Comparison of ENCODE assay signal across 28 cellular contexts in the genomic region with DNA sequence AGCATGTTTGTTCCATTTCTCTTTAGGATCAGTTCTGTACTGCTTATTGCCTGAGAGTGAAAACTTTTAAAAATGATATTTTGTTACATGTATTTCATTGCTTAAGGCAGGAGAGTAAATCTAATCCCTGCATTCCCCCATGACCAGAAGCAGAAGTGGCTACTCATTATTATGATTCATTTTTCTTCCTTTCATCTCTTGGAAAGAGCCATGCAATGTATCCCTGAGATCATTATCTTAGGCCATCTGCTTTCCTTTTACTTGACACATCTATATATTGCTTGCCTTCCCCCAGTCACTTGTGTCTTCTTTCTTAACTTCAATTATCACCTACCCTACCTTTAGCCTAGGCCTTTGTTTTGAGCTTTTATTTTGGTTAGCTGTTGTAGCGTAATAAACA.
"Had no signal": no experiment of that assay in that cellular context is flagged by ENCODE, and none has a peak within 500 bp of the region (broad histone marks: within the 10 kb centered on the region; RNA-seq: fewer than 3 reads in every experiment).

No MANE protein-coding gene starts in this region.

- FAIRE-seq: endometrium, keratinocyte, small intestine had no signal

- H3K9me3 ChIP-seq: esophagus squamous epithelium, lower lobe of right lung, mucosa of descending colon, right lobe of liver, suprapubic skin had no signal

- H3K36me3 Mint-ChIP-seq: mesothelial cell of epicardium; naive B cell; natural killer cell treated with Interleukin-12 subunit alpha and Interleukin-12 subunit beta and Interleukin-15 and Interleukin-18, amount 100 ng/mL, for 72 hours; type B pancreatic cell had no signal

- DNase-seq: cortex of kidney; effector memory CD8-positive, alpha-beta T cell; erythroblast; esophagus squamous epithelium; foreskin melanocyte; glutamatergic neuron; heart right ventricle; left ventricle myocardium superior; lower lobe of right lung; mucosa of descending colon; naive B cell; right lobe of liver; small intestine; stimulated activated CD4-positive, alpha-beta T cell treated with anti-CD3 and anti-CD28 coated beads, Interleukin-12 subunit alpha, Interleukin-12 subunit beta, amount 100 ng/mL, for 4 hours; stimulated activated CD4-positive, alpha-beta T cell treated with anti-CD3 and anti-CD28 coated beads, Interleukin-1b, Interleukin-23, amount 100 ng/mL, for 48 hours; stimulated activated CD4-positive, alpha-beta T cell treated with anti-CD3 and anti-CD28 coated beads, Interleukin-4, amount 100 ng/mL, for 1 hour; stimulated activated CD8-positive, alpha-beta memory T cell treated with anti-CD3 and anti-CD28 coated beads, Interleukin-4, amount 100 ng/mL, for 48 hours; stimulated activated naive CD4-positive, alpha-beta T cell; stimulated activated naive CD8-positive, alpha-beta T cell treated with anti-CD3 and anti-CD28 coated beads, Interleukin-15, amount 100 ng/mL, for 72 hours had no signal

- H3K4me3 ChIP-seq: esophagus squamous epithelium, heart right ventricle, lower lobe of right lung, mucosa of descending colon, right lobe of liver, suprapubic skin had no signal

- H3K27ac ChIP-seq: esophagus squamous epithelium, heart right ventricle, lower lobe of right lung, parathyroid adenoma, right lobe of liver, suprapubic skin had no signal

- H3K79me2 ChIP-seq: parathyroid adenoma had no signal

- H2AFZ ChIP-seq: parathyroid adenoma had no signal

- H3K4me1 ChIP-seq: esophagus squamous epithelium, heart right ventricle, lower lobe of right lung, parathyroid adenoma, right lobe of liver, suprapubic skin had no signal

- ATAC-seq: effector memory CD8-positive, alpha-beta T cell; heart right ventricle; left ventricle myocardium superior; lower lobe of right lung; mucosa of descending colon; natural killer cell treated with Interleukin-12 subunit alpha and Interleukin-12 subunit beta and Interleukin-15 and Interleukin-18, amount 100 ng/mL, for 72 hours; right lobe of liver; stimulated activated naive CD8-positive, alpha-beta T cell treated with anti-CD3 and anti-CD28 coated beads, Interleukin-15, amount 100 ng/mL, for 72 hours had no signal

- H3K4me1 Mint-ChIP-seq: naive B cell; stimulated activated naive CD8-positive, alpha-beta T cell treated with anti-CD3 and anti-CD28 coated beads, Interleukin-15, amount 100 ng/mL, for 72 hours had no signal

- H3K36me3 ChIP-seq: esophagus squamous epithelium, heart right ventricle, lower lobe of right lung, right lobe of liver, suprapubic skin had no signal

- H3K9ac ChIP-seq: parathyroid adenoma had no signal

- H3K27me3 ChIP-seq: esophagus squamous epithelium, heart right ventricle, right lobe of liver, suprapubic skin had no signal

- H3K9me3 Mint-ChIP-seq: naive B cell, neural crest cell, type B pancreatic cell had no signal

- H3K27me3 Mint-ChIP-seq: effector memory CD8-positive, alpha-beta T cell; naive B cell; natural killer cell treated with Interleukin-12 subunit alpha and Interleukin-12 subunit beta and Interleukin-15 and Interleukin-18, amount 100 ng/mL, for 72 hours; progenitor cell of endocrine pancreas; stimulated activated naive CD8-positive, alpha-beta T cell treated with anti-CD3 and anti-CD28 coated beads, Interleukin-15, amount 100 ng/mL, for 72 hours; type B pancreatic cell had no signal

- H3K4me3 Mint-ChIP-seq: effector memory CD8-positive, alpha-beta T cell; mesothelial cell of epicardium; naive B cell; natural killer cell treated with Interleukin-12 subunit alpha and Interleukin-12 subunit beta and Interleukin-15 and Interleukin-18, amount 100 ng/mL, for 72 hours; neural crest cell; stimulated activated naive CD8-positive, alpha-beta T cell treated with anti-CD3 and anti-CD28 coated beads, Interleukin-15, amount 100 ng/mL, for 72 hours; type B pancreatic cell had no signal

- H3K27ac Mint-ChIP-seq: effector memory CD8-positive, alpha-beta T cell; mesothelial cell of epicardium; naive B cell; natural killer cell treated with Interleukin-12 subunit alpha and Interleukin-12 subunit beta and Interleukin-15 and Interleukin-18, amount 100 ng/mL, for 72 hours; progenitor cell of endocrine pancreas; stimulated activated naive CD8-positive, alpha-beta T cell treated with anti-CD3 and anti-CD28 coated beads, Interleukin-15, amount 100 ng/mL, for 72 hours; type B pancreatic cell had no signal
